In the genomic region with DNA sequence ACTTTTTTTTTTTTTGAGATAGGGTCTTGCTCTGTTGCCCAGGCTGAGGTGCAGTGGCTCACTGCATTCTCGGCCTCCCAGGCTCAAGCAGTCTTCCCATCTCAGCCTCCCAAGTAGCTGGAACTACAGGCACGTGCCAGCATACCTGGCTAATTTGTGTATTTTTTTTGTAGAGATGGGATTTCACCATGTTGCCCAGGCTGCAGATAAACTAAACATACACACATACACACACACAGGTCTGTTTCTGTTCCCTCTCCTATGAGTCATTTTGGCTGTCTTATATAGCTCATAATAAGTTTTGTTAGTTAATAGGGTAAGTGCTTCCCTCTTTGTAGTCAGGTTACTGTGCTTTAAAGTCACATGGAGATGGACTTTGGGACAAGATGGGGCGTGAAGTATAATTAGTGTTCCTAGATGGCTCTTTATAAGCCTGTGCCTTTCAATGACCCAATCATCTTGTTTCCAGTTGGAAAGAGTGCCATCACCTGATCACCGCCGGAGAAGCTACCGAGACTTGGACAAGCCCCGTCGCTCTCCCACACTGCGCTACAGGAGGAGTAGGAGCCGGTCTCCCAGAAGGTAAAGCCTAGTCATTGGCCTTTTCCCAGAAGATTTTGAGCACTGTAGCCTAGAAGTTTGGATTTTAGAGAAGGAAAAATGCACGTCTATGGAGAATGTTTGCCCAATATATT, we compare ENCODE assay signal across 23 cellular contexts. TPM values are rescaled to one million over a fixed set of nuclear protein-coding genes. Genes with fewer than 3 reads are reported as not detected.
DNase-seq lines count a peak whose midpoint lies in the region; ATAC-seq, FAIRE-seq and TF ChIP-seq lines count a peak whose summit lies in the region.
"Had no signal": no experiment of that assay in that cellular context is flagged by ENCODE, and none has a peak within 500 bp of the region (broad histone marks: within the 10 kb centered on the region; RNA-seq: fewer than 3 reads in every experiment).

No MANE protein-coding gene starts in this region.

- no peak overlapping the region for H3K4me3 Mint-ChIP-seq in activated CD4-positive, alpha-beta T cell treated with anti-CD3 and anti-CD28 coated beads for 36 hours
- H3K4me3 Mint-ChIP-seq in activated CD4-positive, alpha-beta T cell treated with anti-CD3 and anti-CD28 coated beads, Interleukin-2, amount 10 ng/mL, durations not matched to agents 24 days and 14 days = no peak overlapping the region
- H3K4me3 Mint-ChIP-seq: activated CD8-positive, alpha-beta memory T cell treated with anti-CD3 and anti-CD28 coated beads, Interleukin-2, amount 10 ng/mL, durations not matched to agents 7 days and 5 days; nephron progenitor cell had no signal

- CTCF ChIA-PET in activated CD4-positive, alpha-beta T cell treated with anti-CD3 and anti-CD28 coated beads for 36 hours (lab: Charles Lee) = interaction anchor here (0.7 kb wide), 1 partner anchor 20 kb away, joined by 3 read pairs; no protein-coding TSS in a partner anchor

- no peak for FAIRE-seq in small intestine (lab: Jason Lieb, UNC)
- FAIRE-seq: GM18507 had no signal

- H3K4me1 Mint-ChIP-seq in activated CD4-positive, alpha-beta T cell treated with anti-CD3 and anti-CD28 coated beads for 36 hours = peaks cover 27% of the 10 kb centered on the region
- H3K4me1 Mint-ChIP-seq in activated CD4-positive, alpha-beta T cell treated with anti-CD3 and anti-CD28 coated beads, Interleukin-2, amount 10 ng/mL, durations not matched to agents 24 days and 14 days = peaks cover 13% of the 10 kb centered on the region
- H3K4me1 Mint-ChIP-seq: nephron progenitor cell had no signal

- H3K27me3 ChIP-seq in Peyer's patch = no peaks in the 10 kb centered on the region
- H3K27me3 ChIP-seq in small intestine (ENCODE audit: control insufficient read depth in 2 of 2, insufficient read depth in 2 of 2, low read length in 2 of 2) = no peaks in the 10 kb centered on the region
- H3K27me3 ChIP-seq in lower lobe of right lung (ENCODE audit: low read depth) = no peaks in the 10 kb centered on the region
- H3K27me3 ChIP-seq: dorsolateral prefrontal cortex, gastroesophageal sphincter had no signal

- H3K4me1 ChIP-seq in Peyer's patch (peaks cover 0 to 8% (median 0%) of the 10 kb centered on the region in 4 donors), small intestine (ENCODE audit: control insufficient read depth in 2 of 2, insufficient read depth in 1 of 2, low read depth in 1 of 2, low read length in 1 of 2) (no peaks in the 10 kb centered on the region), lower lobe of right lung (no peaks in the 10 kb centered on the region)
- H3K4me1 ChIP-seq: Caco-2, gastroesophageal sphincter, prostate gland had no signal

- DNase-seq in activated CD4-positive, alpha-beta T cell treated with anti-CD3 and anti-CD28 coated beads for 36 hours = no peak
- no peak for DNase-seq in activated CD4-positive, alpha-beta T cell treated with anti-CD3 and anti-CD28 coated beads, Interleukin-2, amount 10 ng/mL, durations not matched to agents 24 days and 14 days
- DNase-seq in Peyer's patch = peak in 2 of 3 donors; percentile 73 to 75
- peak; percentile 3 for DNase-seq in fibroblast of gingiva (ENCODE audit: low read depth)
- DNase-seq in small intestine = peak; percentile 85
- no peak for DNase-seq in lower lobe of right lung
- DNase-seq: activated CD8-positive, alpha-beta memory T cell treated with anti-CD3 and anti-CD28 coated beads, Interleukin-2, amount 10 ng/mL, durations not matched to agents 7 days and 5 days; activated gamma-delta T cell treated with Interleukin-2 at 50 U/mL for 16 hours; Caco-2; caudate nucleus; dorsolateral prefrontal cortex; NCI-H146; NCI-H2171; NCI-H69; nephron progenitor cell; stimulated activated CD4-positive, alpha-beta T cell treated with anti-CD3 and anti-CD28 coated beads, Interleukin-4, amount 100 ng/mL, for 4 hours had no signal

- peak in 1 of 2 donors; percentile 16 for TF ChIP-seq POLR2A in Peyer's patch (IDR thresholded peaks at IDR 0.05)

- no peak for TF ChIP-seq CTCF in Peyer's patch (IDR thresholded peaks at IDR 0.05)
- TF ChIP-seq CTCF in lower lobe of right lung (IDR thresholded peaks at IDR 0.05) = no peak

- ATAC-seq in activated CD4-positive, alpha-beta T cell treated with anti-CD3 and anti-CD28 coated beads for 36 hours = no peak
- ATAC-seq in lower lobe of right lung (no peak), GM21529 (IDR thresholded peaks at IDR 0.05; ENCODE audit: unreplicated experiment) (no peak), GM21390 (IDR thresholded peaks at IDR 0.05; ENCODE audit: unreplicated experiment) (no peak)
- ATAC-seq: activated CD8-positive, alpha-beta memory T cell treated with anti-CD3 and anti-CD28 coated beads, Interleukin-2, amount 10 ng/mL, durations not matched to agents 7 days and 5 days; gastroesophageal sphincter had no signal

- no peaks in the 10 kb centered on the region for H3K27me3 Mint-ChIP-seq in activated CD4-positive, alpha-beta T cell treated with anti-CD3 and anti-CD28 coated beads for 36 hours
- no peaks in the 10 kb centered on the region for H3K27me3 Mint-ChIP-seq in activated CD4-positive, alpha-beta T cell treated with anti-CD3 and anti-CD28 coated beads, Interleukin-2, amount 10 ng/mL, durations not matched to agents 24 days and 14 days
- H3K27me3 Mint-ChIP-seq: activated CD8-positive, alpha-beta memory T cell treated with anti-CD3 and anti-CD28 coated beads, Interleukin-2, amount 10 ng/mL, durations not matched to agents 7 days and 5 days had no signal

- H3K4me3 ChIP-seq in Peyer's patch = peak overlapping the region in 1 of 4 donors; percentile 13
- no peak overlapping the region for H3K4me3 ChIP-seq in small intestine (ENCODE audit: low read depth in 1 of 2, low read length in 2 of 2)
- H3K4me3 ChIP-seq in lower lobe of right lung = no peak overlapping the region
- H3K4me3 ChIP-seq: dorsolateral prefrontal cortex, gastroesophageal sphincter, prostate gland, skin epidermis had no signal

- intact Hi-C loops in activated CD4-positive, alpha-beta T cell treated with anti-CD3 and anti-CD28 coated beads for 36 hours (cut with DNase I, micrococcal nuclease) = no loop called here
- intact Hi-C loops in activated CD4-positive, alpha-beta T cell treated with anti-CD3 and anti-CD28 coated beads, Interleukin-2, amount 10 ng/mL, durations not matched to agents 24 days and 14 days (cut with micrococcal nuclease) = no loop called here
- intact Hi-C loops in lower lobe of right lung (cut with DNase I) = no loop called here

- POLR2A ChIA-PET in activated CD4-positive, alpha-beta T cell treated with anti-CD3 and anti-CD28 coated beads for 36 hours (lab: Charles Lee) = no interaction called here

- no peaks in the 10 kb centered on the region for H3K9me3 Mint-ChIP-seq in activated CD4-positive, alpha-beta T cell treated with anti-CD3 and anti-CD28 coated beads for 36 hours (ENCODE audit: low read depth)
- H3K9me3 Mint-ChIP-seq in activated CD4-positive, alpha-beta T cell treated with anti-CD3 and anti-CD28 coated beads, Interleukin-2, amount 10 ng/mL, durations not matched to agents 24 days and 14 days = no peaks in the 10 kb centered on the region
- H3K9me3 Mint-ChIP-seq: nephron progenitor cell had no signal

- H3K27ac ChIP-seq in Peyer's patch = peak overlapping the region in 3 of 4 donors; percentile 21 to 83 (median 72)
- H3K27ac ChIP-seq in small intestine (ENCODE audit: low read depth in 1 of 2, low read length in 1 of 2) = peak overlapping the region in 1 of 2 donors; percentile 41
- no peak overlapping the region for H3K27ac ChIP-seq in lower lobe of right lung
- H3K27ac ChIP-seq: dorsolateral prefrontal cortex, epithelial cell of prostate, gastroesophageal sphincter, prostate gland, skin epidermis had no signal

- H3K36me3 Mint-ChIP-seq in activated CD4-positive, alpha-beta T cell treated with anti-CD3 and anti-CD28 coated beads for 36 hours (ENCODE audit: low read depth) = peaks cover 66% of the 10 kb centered on the region
- peaks cover 69% of the 10 kb centered on the region for H3K36me3 Mint-ChIP-seq in activated CD4-positive, alpha-beta T cell treated with anti-CD3 and anti-CD28 coated beads, Interleukin-2, amount 10 ng/mL, durations not matched to agents 24 days and 14 days (ENCODE audit: low read depth)

- H3K9me3 ChIP-seq in Peyer's patch (no peaks in the 10 kb centered on the region), small intestine (ENCODE audit: control insufficient read depth, low read depth) (no peaks in the 10 kb centered on the region), lower lobe of right lung (no peaks in the 10 kb centered on the region)
- H3K9me3 ChIP-seq: Caco-2, gastroesophageal sphincter, prostate gland had no signal

- peak overlapping the region; percentile 58 for H3K27ac Mint-ChIP-seq in activated CD4-positive, alpha-beta T cell treated with anti-CD3 and anti-CD28 coated beads for 36 hours
- H3K27ac Mint-ChIP-seq in activated CD4-positive, alpha-beta T cell treated with anti-CD3 and anti-CD28 coated beads, Interleukin-2, amount 10 ng/mL, durations not matched to agents 24 days and 14 days = no peak overlapping the region
- H3K27ac Mint-ChIP-seq: activated CD8-positive, alpha-beta memory T cell treated with anti-CD3 and anti-CD28 coated beads, Interleukin-2, amount 10 ng/mL, durations not matched to agents 7 days and 5 days; nephron progenitor cell had no signal

- H3K36me3 ChIP-seq in Peyer's patch (peaks cover 0 to 100% (median 8%) of the 10 kb centered on the region in 3 donors), small intestine (ENCODE audit: control insufficient read depth in 2 of 2, insufficient read depth in 2 of 2, low read length in 2 of 2) (peaks cover 29 to 41% of the 10 kb centered on the region in 2 donors), lower lobe of right lung (peaks cover 100% of the 10 kb centered on the region)

- WGBS in small intestine, 3 donors = 49 to 82% (median 68%) methylated on average over 11 of the region's 11 CpGs

RNA-seq across cellular contexts. Expression of a gene that starts 9.2 kb away (rescaled TPM):
- 100 to 1,000 TPM in 1 of 2 experiments, 10 to 100 TPM in 1; 88.9 to 103 TPM for total RNA-seq in activated CD4-positive, alpha-beta T cell treated with anti-CD3 and anti-CD28 coated beads for 36 hours
- 106 and 108 TPM in 2 replicates for total RNA-seq in activated CD4-positive, alpha-beta T cell treated with anti-CD3 and anti-CD28 coated beads, Interleukin-2, amount 10 ng/mL, durations not matched to agents 24 days and 14 days
- total RNA-seq in Peyer's patch (10 to 100 TPM; 14.2 to 20.6 (median 18.7) TPM), lower lobe of right lung (34.7 TPM)
- polyA plus RNA-seq in small intestine = 10 to 100 TPM; 11.6 to 29.9 (median 18.9) TPM

RNA-seq across cellular contexts. Expression of a gene that starts 9.3 kb away (rescaled TPM):
- total RNA-seq in activated CD4-positive, alpha-beta T cell treated with anti-CD3 and anti-CD28 coated beads for 36 hours = 10 to 100 TPM; 51.0 to 57.9 TPM
- total RNA-seq in activated CD4-positive, alpha-beta T cell treated with anti-CD3 and anti-CD28 coated beads, Interleukin-2, amount 10 ng/mL, durations not matched to agents 24 days and 14 days = 43.5 and 44.2 TPM in 2 replicates
- 10 to 100 TPM in 1 of 4 donors, 1 to 10 TPM in 3; 1.5 to 19.0 (median 3.7) TPM for total RNA-seq in Peyer's patch
- polyA plus RNA-seq in small intestine = 1 to 10 TPM in 2 of 3 donors, under 1 TPM in 1; 0.22 to 5.3 (median 1.4) TPM
- 0.68 TPM for total RNA-seq in lower lobe of right lung

RNA-seq across cellular contexts. Expression of a gene that starts 47.6 kb away (rescaled TPM):
- total RNA-seq in activated CD4-positive, alpha-beta T cell treated with anti-CD3 and anti-CD28 coated beads for 36 hours = 10 to 100 TPM; 22.6 to 25.3 TPM
- total RNA-seq in activated CD4-positive, alpha-beta T cell treated with anti-CD3 and anti-CD28 coated beads, Interleukin-2, amount 10 ng/mL, durations not matched to agents 24 days and 14 days = 34.8 and 36.7 TPM in 2 replicates
- total RNA-seq in Peyer's patch (10 to 100 TPM; 48.4 to 61.2 (median 52.2) TPM), lower lobe of right lung (44.5 TPM)
- 10 to 100 TPM; 17.3 to 19.0 (median 17.5) TPM for polyA plus RNA-seq in small intestine

Comparison
In these comparisons a context has a peak if more than half of its experiments do, and no peak if none do; other contexts are left out.
1. DNase-seq: peak in Peyer's patch (2 of 3), fibroblast of gingiva (single experiment) and small intestine (single experiment); none in activated CD4-positive, alpha-beta T cell treated with anti-CD3 and anti-CD28 coated beads for 36 hours (single experiment), activated CD4-positive, alpha-beta T cell treated with anti-CD3 and anti-CD28 coated beads, Interleukin-2, amount 10 ng/mL, durations not matched to agents 24 days and 14 days (single experiment) and lower lobe of right lung (single experiment).